In the genomic region with DNA sequence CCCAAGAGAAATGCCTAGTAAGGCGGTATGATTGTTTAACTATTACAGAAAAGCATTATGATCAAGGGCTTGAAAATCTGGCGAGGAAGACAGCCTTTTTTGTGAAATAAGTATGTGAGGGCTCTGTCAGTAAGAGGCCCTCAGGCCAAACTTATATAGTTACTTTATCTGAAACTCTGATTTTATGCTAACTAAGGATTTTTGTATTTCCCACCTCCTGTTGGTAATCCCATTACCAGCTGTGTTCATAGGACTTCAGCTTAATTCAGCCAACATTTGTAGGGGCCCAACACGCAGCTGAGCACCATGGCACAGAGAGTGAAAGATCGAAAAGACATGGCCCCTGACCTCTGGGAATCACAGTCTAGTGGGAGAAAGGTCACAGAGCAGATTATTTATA, we compare ENCODE assay signal across 19 cellular contexts.
DNase-seq lines count a peak whose midpoint lies in the region; ATAC-seq, FAIRE-seq and TF ChIP-seq lines count a peak whose summit lies in the region.
"Had no signal": no experiment of that assay in that cellular context is flagged by ENCODE, and none has a peak within 500 bp of the region (broad histone marks: within the 10 kb centered on the region; RNA-seq: fewer than 3 reads in every experiment).

No MANE protein-coding gene starts in this region.

- no peak overlapping the region for H3K23ac ChIP-seq in IMR-90 (ENCODE audit: low read depth, low read length)

- no TSS peak for BruUV-seq in IMR-90 (replicated peaks; lab: Mats Ljungman, UMichigan)

- no peak for TF ChIP-seq CTCF in A549 (IDR thresholded peaks at IDR 0.05)
- no peak for TF ChIP-seq CTCF in IMR-90 (conservative IDR thresholded peaks at IDR 0.05; ENCODE audit: low read depth, low read length)

- H3K4me3 ChIP-seq in A549 (no peak overlapping the region), IMR-90 (ENCODE audit: insufficient read depth, low read depth, low read length) (no peak overlapping the region), MG63 (no peak overlapping the region)
- H3K4me3 ChIP-seq: BLaER1 treated with 17β-estradiol and CSF1 and Interleukin-3, amounts not matched to agents 10 nM and 100 nM had no signal

- intact Hi-C loops in IMR-90 (cut with micrococcal nuclease) = no loop called here

- H3K9ac ChIP-seq in IMR-90 (ENCODE audit: low read depth, low read length) = no peak overlapping the region
- H3K9ac ChIP-seq: BLaER1 treated with 17β-estradiol and CSF1 and Interleukin-3, amounts not matched to agents 10 nM and 100 nM had no signal

- no peak overlapping the region for H2BK120ac ChIP-seq in IMR-90 (ENCODE audit: low read depth, low read length)

- H4K8ac ChIP-seq in IMR-90 (ENCODE audit: low read depth in 2 of 2, low read length in 2 of 2) = no peak overlapping the region

- no peak overlapping the region for H2BK15ac ChIP-seq in IMR-90 (ENCODE audit: low read depth, low read length)

- dilution Hi-C loops in IMR-90 (cut with HindIII; ENCODE audit: low sequenced_read_pairs, unreplicated experiment) = no loop called here

- no peaks in the 10 kb centered on the region for H3K79me1 ChIP-seq in IMR-90 (ENCODE audit: low read depth in 1 of 2, low read length in 2 of 2)

- H3K36me3 ChIP-seq in IMR-90 (ENCODE audit: control insufficient read depth, insufficient read depth, low read length) = no peaks in the 10 kb centered on the region
- H3K36me3 ChIP-seq in MG63 = no peaks in the 10 kb centered on the region

- no peak overlapping the region for H4K91ac ChIP-seq in IMR-90 (ENCODE audit: insufficient read depth, low read depth, low read length)

- POLR2A ChIA-PET in A549 (lab: Yijun Ruan, JAX) = interaction anchor here (0.6 kb wide), 1 partner anchor 150 kb away, joined by 4 read pairs; no protein-coding TSS in a partner anchor
- POLR2A ChIA-PET in IMR-90 (lab: Charles Lee; ENCODE audit: unreplicated experiment) = no interaction called here

- no peaks in the 10 kb centered on the region for H4K20me1 ChIP-seq in IMR-90 (ENCODE audit: insufficient read depth, low read length)
- H4K20me1 ChIP-seq: BLaER1 treated with 17β-estradiol and CSF1 and Interleukin-3, amounts not matched to agents 10 nM and 100 nM had no signal

- H3K4me2 ChIP-seq in A549 (no peak overlapping the region), IMR-90 (ENCODE audit: low read depth, low read length) (no peak overlapping the region)
- H3K4me2 ChIP-seq: BLaER1 treated with 17β-estradiol and CSF1 and Interleukin-3, amounts not matched to agents 10 nM and 100 nM had no signal

- FAIRE-seq in A549 (lab: Jason Lieb, UNC) = no peak
- FAIRE-seq: D721Med, GM12891, GM19239 had no signal

- H3K4ac ChIP-seq in IMR-90 (ENCODE audit: low read depth, low read length) = no peak overlapping the region

- TF ChIP-seq RAD21 in A549 (conservative IDR thresholded peaks at IDR 0.05 in 1 of 2, IDR thresholded peaks at IDR 0.05 in 1 of 2) = no peak
- no peak for TF ChIP-seq RAD21 in IMR-90 (IDR thresholded peaks at IDR 0.05; ENCODE audit: low read length)

- DNase-seq in NCI-H82 (lab: John Stamatoyannopoulos, UW) = peak; percentile 5
- no peak for DNase-seq in NCI-H82 treated with DMSO at 0.1 percent for 48 hours (lab: John Stamatoyannopoulos, UW; ENCODE audit: unreplicated experiment)
- no peak for DNase-seq in A549 (ENCODE audit: low read depth in 1 of 2, low spot score in 1 of 2)
- no peak for DNase-seq in IMR-90
- no peak for DNase-seq in MG63
- DNase-seq: AML-193; Caco-2; Calu3; CD4-positive, alpha-beta T cell; CD8-positive, alpha-beta T cell; DMS79 treated with DMSO at 0.1 percent for 48 hours; GF-D8 had no signal

- no peaks in the 10 kb centered on the region for H3K27me3 ChIP-seq in IMR-90 (ENCODE audit: control insufficient read depth, insufficient read depth, low read length)
- 0 out of 2 replicates have a peak, but pooled peaks cover 2% of the 10 kb centered on the region for H3K27me3 ChIP-seq in MG63
- H3K27me3 ChIP-seq: BLaER1 treated with 17β-estradiol and CSF1 and Interleukin-3, amounts not matched to agents 10 nM and 100 nM had no signal

- no peak overlapping the region for H2AK9ac ChIP-seq in IMR-90 (replicated peaks; ENCODE audit: low read depth, low read length, poor library complexity)

- H3K56ac ChIP-seq in IMR-90 (ENCODE audit: extremely low read depth, insufficient read depth, low read length) = no peak overlapping the region

- H2BK5ac ChIP-seq in IMR-90 (ENCODE audit: low read depth, low read length, poor library complexity, severe bottlenecking) = no peak overlapping the region

- in situ Hi-C loops in IMR-90 (cut with MboI; ENCODE audit: low sequenced_read_pairs) = no loop called here

- no peak overlapping the region for H2BK20ac ChIP-seq in IMR-90 (ENCODE audit: low read depth, low read length)

- 10% methylated on average over 4 of the region's 4 CpGs for WGBS in A549 (ENCODE audit: missing lambda C conversion rate)
- WGBS in IMR-90 (ENCODE audit: extremely low coverage in 2 of 2, insufficient read length in 1 of 2), 2 experiments = no CpG with 5 or more reads among the region's 4 CpGs

- H3K9me1 ChIP-seq in IMR-90 (ENCODE audit: insufficient read depth, low read length) = no peaks in the 10 kb centered on the region

- no peaks in the 10 kb centered on the region for H3K4me1 ChIP-seq in A549
- no peaks in the 10 kb centered on the region for H3K4me1 ChIP-seq in IMR-90 (ENCODE audit: control insufficient read depth, insufficient read depth, low read length)
- H3K4me1 ChIP-seq: Caco-2 had no signal

- CTCF ChIA-PET in A549 (lab: Yijun Ruan, JAX) = no interaction called here
- CTCF ChIA-PET in IMR-90 (lab: Yijun Ruan, JAX) = no interaction called here

- no peak overlapping the region for H2AK5ac ChIP-seq in IMR-90 (ENCODE audit: low read depth, low read length)

- H3K9me3 ChIP-seq in A549 (no peaks in the 10 kb centered on the region), IMR-90 (ENCODE audit: control insufficient read depth, insufficient read depth, low read length) (no peaks in the 10 kb centered on the region), MG63 (no peaks in the 10 kb centered on the region)
- H3K9me3 ChIP-seq: Caco-2 had no signal

- ATAC-seq in A549 (no peak), IMR-90 (ENCODE audit: low read depth) (no peak), esophagus mucosa (no peak)
- ATAC-seq: CD8-positive, alpha-beta T cell had no signal

- H3K27ac ChIP-seq in A549 = no peak overlapping the region
- no peak overlapping the region for H3K27ac ChIP-seq in IMR-90 (ENCODE audit: insufficient read depth, low read length)
- H3K27ac ChIP-seq: 22Rv1; BLaER1 treated with 17β-estradiol and CSF1 and Interleukin-3, amounts not matched to agents 10 nM and 100 nM; C4-2B had no signal

- TF ChIP-seq EP300 in A549 (IDR thresholded peaks at IDR 0.05) = no peak

- H2AFZ ChIP-seq in IMR-90 (replicated peaks; ENCODE audit: low read length, poor library complexity) = no peak overlapping the region

- TF ChIP-seq POLR2A in A549 (IDR thresholded peaks at IDR 0.05; ENCODE audit: low read length) (no peak), IMR-90 (IDR thresholded peaks at IDR 0.05; ENCODE audit: low read depth, low read length) (no peak)

- H4K5ac ChIP-seq in IMR-90 (ENCODE audit: low read depth, low read length) = no peak overlapping the region

- no peak overlapping the region for H3K18ac ChIP-seq in IMR-90 (ENCODE audit: low read depth, low read length)

- H3K14ac ChIP-seq in IMR-90 (replicated peaks; ENCODE audit: low read depth, low read length) = no peak overlapping the region

TF ChIP-seq in A549, 52 proteins besides CTCF, POLR2A, EP300 and RAD21:
- TF ChIP-seq MAFK (IDR thresholded peaks at IDR 0.05; ENCODE audit: partially characterized antibody) = peak; percentile 49
- TF ChIP-seq, protein P1, sequence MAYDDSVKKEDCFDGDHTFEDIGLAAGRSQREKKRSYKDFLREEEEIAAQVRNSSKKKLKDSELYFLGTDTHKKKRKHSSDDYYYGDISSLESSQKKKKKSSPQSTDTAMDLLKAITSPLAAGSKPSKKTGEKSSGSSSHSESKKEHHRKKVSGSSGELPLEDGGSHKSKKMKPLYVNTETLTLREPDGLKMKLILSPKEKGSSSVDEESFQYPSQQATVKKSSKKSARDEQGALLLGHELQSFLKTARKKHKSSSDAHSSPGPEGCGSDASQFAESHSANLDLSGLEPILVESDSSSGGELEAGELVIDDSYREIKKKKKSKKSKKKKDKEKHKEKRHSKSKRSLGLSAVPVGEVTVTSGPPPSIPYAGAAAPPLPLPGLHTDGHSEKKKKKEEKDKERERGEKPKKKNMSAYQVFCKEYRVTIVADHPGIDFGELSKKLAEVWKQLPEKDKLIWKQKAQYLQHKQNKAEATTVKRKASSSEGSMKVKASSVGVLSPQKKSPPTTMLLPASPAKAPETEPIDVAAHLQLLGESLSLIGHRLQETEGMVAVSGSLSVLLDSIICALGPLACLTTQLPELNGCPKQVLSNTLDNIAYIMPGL (CRISPR knock-in tag; IDR thresholded peaks at IDR 0.05; ENCODE audit: borderline replicate concordance) = no peak
TF ChIP-seq in A549: peak in this region for 1.

TF ChIP-seq in IMR-90, 13 proteins besides CTCF, POLR2A, EP300 and RAD21:
- TF ChIP-seq SMC3 (IDR thresholded peaks at IDR 0.05; ENCODE audit: low read depth, low read length) = no peak
- TF ChIP-seq RFX5 (IDR thresholded peaks at IDR 0.05; ENCODE audit: low read depth, low read length) = no peak
- no peak for TF ChIP-seq MXI1 (IDR thresholded peaks at IDR 0.05; ENCODE audit: borderline replicate concordance, low read depth, low read length)
- TF ChIP-seq NFE2L2 (IDR thresholded peaks at IDR 0.05; ENCODE audit: low read depth, low read length) = no peak
- TF ChIP-seq RCOR1 (IDR thresholded peaks at IDR 0.05; ENCODE audit: insufficient replicate concordance, low read length) = no peak
- TF ChIP-seq, protein P2, sequence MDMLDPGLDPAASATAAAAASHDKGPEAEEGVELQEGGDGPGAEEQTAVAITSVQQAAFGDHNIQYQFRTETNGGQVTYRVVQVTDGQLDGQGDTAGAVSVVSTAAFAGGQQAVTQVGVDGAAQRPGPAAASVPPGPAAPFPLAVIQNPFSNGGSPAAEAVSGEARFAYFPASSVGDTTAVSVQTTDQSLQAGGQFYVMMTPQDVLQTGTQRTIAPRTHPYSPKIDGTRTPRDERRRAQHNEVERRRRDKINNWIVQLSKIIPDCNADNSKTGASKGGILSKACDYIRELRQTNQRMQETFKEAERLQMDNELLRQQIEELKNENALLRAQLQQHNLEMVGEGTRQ (IDR thresholded peaks at IDR 0.05; ENCODE audit: low read depth, low read length) = no peak
- TF ChIP-seq MAFK (IDR thresholded peaks at IDR 0.05; ENCODE audit: low read depth, low read length) = peak; percentile 48; the same call in 1 of the 2 replicates
